9 cellular contexts compared by ENCODE assay signal in the genomic region with DNA sequence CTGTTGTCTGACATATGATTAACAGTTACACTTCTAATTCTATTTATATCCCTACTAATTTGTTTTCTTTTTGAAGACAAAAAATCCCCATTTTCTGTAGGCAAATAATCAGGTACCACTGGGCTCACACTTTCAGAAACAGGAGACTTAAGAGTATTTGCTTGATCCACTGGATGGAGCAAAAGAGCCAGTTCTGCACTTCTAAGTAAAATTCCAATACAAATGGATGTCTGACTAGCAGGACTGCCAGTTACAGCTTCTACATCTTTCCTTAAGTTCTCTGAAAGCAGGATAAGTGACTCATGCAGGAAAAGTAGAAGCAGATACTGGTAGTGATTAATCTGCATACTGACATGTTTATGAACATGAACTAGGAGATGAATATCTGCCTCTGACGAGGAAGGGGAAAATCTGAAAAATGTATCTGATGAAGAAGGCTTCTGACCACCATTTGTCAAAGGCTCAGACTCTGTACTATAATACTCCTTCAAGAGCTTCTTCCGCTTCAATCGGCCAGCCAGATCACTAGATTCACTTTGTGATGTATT.
DNase-seq lines count a peak whose midpoint lies in the region; ATAC-seq and TF ChIP-seq lines count a peak whose summit lies in the region.
"Had no signal": no experiment of that assay in that cellular context is flagged by ENCODE, and none has a peak within 500 bp of the region (broad histone marks: within the 10 kb centered on the region; RNA-seq: fewer than 3 reads in every experiment).

No MANE protein-coding gene starts in this region.

- in situ Hi-C loops in GM23248 (cut with MboI), result loop anchor here (10.0 kb wide), 1 partner anchor 156 kb away; no protein-coding TSS in a partner anchor
- in situ Hi-C loops in Panc1 (cut with HindIII; ENCODE audit: low pct_unique_long_range_greater_than_20kb, low sequenced_read_pairs), result no loop called here

- intact Hi-C loops in Panc1 (cut with micrococcal nuclease; ENCODE audit: unreplicated experiment), result no loop called here
- intact Hi-C loops in psoas muscle (cut with DNase I), result no loop called here

- 61 to 62% methylated on average over 3 of the region's 3 CpGs for WGBS in GM23248 (ENCODE audit: low coverage in 1 of 2, low lambda C conversion rate in 2 of 2, missing lambda C conversion rate in 2 of 2), 2 experiments
- WGBS in psoas muscle, 3 donors, result 84 to 89% (median 88%) methylated on average over 3 of the region's 3 CpGs

- H3K36me3 ChIP-seq in GM23248 (ENCODE audit: low read depth), result peaks cover 22% of the 10 kb centered on the region
- peaks cover 8% of the 10 kb centered on the region for H3K36me3 ChIP-seq in Panc1 (ENCODE audit: control insufficient read depth, insufficient read depth, low read length)
- peaks cover 6 to 90% of the 10 kb centered on the region in 2 donors for H3K36me3 ChIP-seq in psoas muscle (ENCODE audit: insufficient read depth in 1 of 2, low read depth in 1 of 2)

- no peak overlapping the region for H3K4me3 ChIP-seq in GM23248
- no peak overlapping the region for H3K4me3 ChIP-seq in Panc1 (ENCODE audit: low read depth in 2 of 2, low read length in 2 of 2)
- no peak overlapping the region for H3K4me3 ChIP-seq in psoas muscle

- 0 out of 2 replicates have a peak overlapping the region, but pooled peaks have one; percentile 12 for H3K9ac ChIP-seq in GM23248

- DNase-seq in Ammon's horn (ENCODE audit: low spot score) (peak; percentile 33), GM23248 (peak; percentile 85), Panc1 (ENCODE audit: low read depth, low spot score) (no peak), foreskin keratinocyte (peak; percentile 76 to 92), NCI-H1105 treated with DMSO at 0.1 percent for 48 hours (lab: John Stamatoyannopoulos, UW) (no peak), psoas muscle (no peak)

- TF ChIP-seq CTCF in Panc1 (IDR thresholded peaks at IDR 0.05), result peak; percentile 14; the same call in 1 of the 2 replicates
- peak; percentile 69 for TF ChIP-seq CTCF in foreskin keratinocyte (conservative IDR thresholded peaks at IDR 0.05)
- no peak for TF ChIP-seq CTCF in psoas muscle (IDR thresholded peaks at IDR 0.05)

- no peaks in the 10 kb centered on the region for H3K79me2 ChIP-seq in GM23248 (ENCODE audit: insufficient read depth)

- H3K27ac ChIP-seq in GM23248, result peak overlapping the region; percentile 52
- H3K27ac ChIP-seq in Panc1 (ENCODE audit: low read length), result no peak overlapping the region
- peak overlapping the region; percentile 63 for H3K27ac ChIP-seq in foreskin keratinocyte
- no peak overlapping the region for H3K27ac ChIP-seq in psoas muscle
- H3K27ac ChIP-seq: neutrophil had no signal

- POLR2A ChIA-PET in Panc1 (lab: Charles Lee), result no interaction called here

- no peaks in the 10 kb centered on the region for H3K9me3 ChIP-seq in GM23248 (ENCODE audit: low read depth)
- H3K9me3 ChIP-seq in Panc1 (ENCODE audit: control insufficient read depth, insufficient read depth, low read depth, low read length), result no peaks in the 10 kb centered on the region
- H3K9me3 ChIP-seq in psoas muscle, result no peaks in the 10 kb centered on the region
- H3K9me3 ChIP-seq: neutrophil had no signal

- H3K4me2 ChIP-seq in GM23248 (ENCODE audit: unreplicated experiment), result peak overlapping the region; percentile 4

- H3K27me3 ChIP-seq in GM23248 (replicated peaks; ENCODE audit: insufficient read depth), result no peaks in the 10 kb centered on the region
- no peaks in the 10 kb centered on the region for H3K27me3 ChIP-seq in Panc1 (ENCODE audit: control insufficient read depth, insufficient read depth, low read length)
- H3K27me3 ChIP-seq in foreskin keratinocyte, result no peaks in the 10 kb centered on the region
- H3K27me3 ChIP-seq in psoas muscle (ENCODE audit: insufficient read depth in 3 of 3, low read length in 2 of 3), result no peaks in the 10 kb centered on the region
- H3K27me3 ChIP-seq: neutrophil had no signal

- no peak overlapping the region for H2AFZ ChIP-seq in GM23248

- peaks cover 19% of the 10 kb centered on the region; the same call in 1 of the 2 replicates for H3F3A ChIP-seq in GM23248 (ENCODE audit: insufficient read depth)

- ATAC-seq in Panc1 (no peak), foreskin keratinocyte (peak; percentile 99), GM18519 (IDR thresholded peaks at IDR 0.05; ENCODE audit: low FRiP score, unreplicated experiment) (no peak), GM19328 (IDR thresholded peaks at IDR 0.05; ENCODE audit: unreplicated experiment) (no peak), psoas muscle (no peak)

- CTCF ChIA-PET in Panc1 (lab: Charles Lee), result no interaction called here

- H3K4me1 ChIP-seq in GM23248 (ENCODE audit: insufficient read depth) (peaks cover 13% of the 10 kb centered on the region), Panc1 (ENCODE audit: control insufficient read depth, insufficient read depth, low read length) (no peaks in the 10 kb centered on the region), foreskin keratinocyte (peaks cover 5% of the 10 kb centered on the region), psoas muscle (no peaks in the 10 kb centered on the region)

- TSS peak; percentile 19 for BruUV-seq in Panc1 (replicated peaks; lab: Mats Ljungman, UMichigan)

- H3K9me2 ChIP-seq in GM23248 (ENCODE audit: insufficient read depth), result no peaks in the 10 kb centered on the region

- H4K20me1 ChIP-seq in GM23248 (ENCODE audit: insufficient read depth), result no peaks in the 10 kb centered on the region

Comparison
In these comparisons a context has a peak if more than half of its experiments do, and no peak if none do; other contexts are left out.
1. DNase-seq: peak in Ammon's horn (single experiment), GM23248 (single experiment) and foreskin keratinocyte (2 of 2); none in Panc1 (single experiment), NCI-H1105 treated with DMSO at 0.1 percent for 48 hours (single experiment) and psoas muscle (0 of 2).
2. H3K27ac ChIP-seq: peak in GM23248 (single experiment) and foreskin keratinocyte (single experiment); none in Panc1 (single experiment) and psoas muscle (single experiment).